In genomic region chr15:85351501-85351900, GRCh38 we compare ENCODE assay signal across 4 cellular contexts. TPM values are rescaled to one million over a fixed set of nuclear protein-coding genes. Genes with fewer than 3 reads are reported as not detected.
DNase-seq lines count a peak whose midpoint lies in the region; ATAC-seq and TF ChIP-seq lines count a peak whose summit lies in the region.
"Not testable (repeated sequence)": the region's sequence is repeated elsewhere in the genome, so short reads cannot be mapped to it uniquely, and the experiment has no call there.

No MANE protein-coding gene starts in this region.

- intact Hi-C loops in MCF 10A (cut with micrococcal nuclease); heart left ventricle (cut with DNase I); left ventricle myocardium inferior (cut with micrococcal nuclease): not testable (repeated sequence)

- not testable (repeated sequence) for H3K36me3 Mint-ChIP-seq in MCF 10A (ENCODE audit: insufficient read depth, unreplicated experiment)

- not testable (repeated sequence) for DNase-seq in RWPE2 (ENCODE audit: low spot score); MCF 10A (ENCODE audit: unreplicated experiment); heart left ventricle; left ventricle myocardium inferior

- not testable (repeated sequence) for ATAC-seq in RWPE2 (ENCODE audit: low read depth); heart left ventricle

- H3K27ac ChIP-seq in RWPE2 (ENCODE audit: poor library complexity, severe bottlenecking) = peak overlapping the region; percentile 20
- H3K27ac ChIP-seq in heart left ventricle = peak overlapping the region in 11 of 12 donors; percentile 25 to 94 (median 81)
- H3K27ac ChIP-seq in left ventricle myocardium inferior (replicated peaks) = peak overlapping the region; percentile 88

- peaks cover 24% of the 10 kb centered on the region for H3K4me1 Mint-ChIP-seq in MCF 10A (ENCODE audit: insufficient read depth, unreplicated experiment)

- H3K4me1 ChIP-seq in RWPE2 (ENCODE audit: insufficient read depth, poor library complexity, severe bottlenecking) = not testable (repeated sequence)
- H3K4me1 ChIP-seq in heart left ventricle (peaks cover 0 to 30% (median 15%) of the 10 kb centered on the region in 12 donors), left ventricle myocardium inferior (peaks cover 33% of the 10 kb centered on the region)

- H3K27me3 ChIP-seq in RWPE2 (ENCODE audit: insufficient read depth, poor library complexity, severe bottlenecking); heart left ventricle; left ventricle myocardium inferior (ENCODE audit: low read depth): not testable (repeated sequence)

- not testable (repeated sequence) for TF ChIP-seq POLR2A in heart left ventricle (IDR thresholded peaks at IDR 0.05)

- H3K27me3 Mint-ChIP-seq in MCF 10A (ENCODE audit: insufficient read depth, unreplicated experiment) = not testable (repeated sequence)

- not testable (repeated sequence) for H3K9me3 Mint-ChIP-seq in MCF 10A (ENCODE audit: unreplicated experiment)

- not testable (repeated sequence) for H3K4me3 ChIP-seq in RWPE2 (ENCODE audit: severe bottlenecking)
- H3K4me3 ChIP-seq in heart left ventricle (peak overlapping the region in 7 of 12 donors; percentile 28 to 57 (median 35)), left ventricle myocardium inferior (peak overlapping the region; percentile 54)

- H3K9me3 ChIP-seq in RWPE2 (ENCODE audit: severe bottlenecking); heart left ventricle; left ventricle myocardium inferior (replicated peaks): not testable (repeated sequence)

- H3K36me3 ChIP-seq in RWPE2 (ENCODE audit: low read depth); heart left ventricle; left ventricle myocardium inferior: not testable (repeated sequence)

- 62 to 85% (median 71%) methylated on average over 8 of the region's 8 CpGs for WGBS in heart left ventricle, 4 donors

- peak overlapping the region; percentile 9 for H3K27ac Mint-ChIP-seq in MCF 10A (ENCODE audit: low read depth, unreplicated experiment)

- POLR2A ChIA-PET in MCF 10A (lab: Yijun Ruan, JAX) = not testable (repeated sequence)

- BruUV-seq in MCF 10A (replicated peaks; lab: Mats Ljungman, UMichigan) = not testable (repeated sequence)

- CTCF ChIA-PET in MCF 10A (lab: Yijun Ruan, JAX) = not testable (repeated sequence)

- H3K4me3 Mint-ChIP-seq in MCF 10A (ENCODE audit: unreplicated experiment) = not testable (repeated sequence)

- not testable (repeated sequence) for TF ChIP-seq CTCF in RWPE2 (IDR thresholded peaks at IDR 0.05; ENCODE audit: poor library complexity, severe bottlenecking); MCF 10A (IDR thresholded peaks at IDR 0.05; ENCODE audit: unreplicated experiment); heart left ventricle (IDR thresholded peaks at IDR 0.05); left ventricle myocardium inferior (IDR thresholded peaks at IDR 0.05; ENCODE audit: borderline replicate concordance)

RNA-seq across cellular contexts. Expression of gene AKAP13, which starts 28.9 kb away (rescaled TPM):
- total RNA-seq in MCF 10A (2022) (65.7 and 92.9 TPM in 2 replicates), heart left ventricle (100 to 1,000 TPM; 259 to 598 (median 357) TPM), left ventricle myocardium inferior (331 TPM)
- 100 to 1,000 TPM; 124 to 169 TPM for polyA plus RNA-seq in heart left ventricle

Comparison
In these comparisons a context has a peak if more than half of its experiments do, and no peak if none do; other contexts are left out.
1. H3K27ac ChIP-seq: peak in every context shown above with its lines; median percentile 88 in left ventricle myocardium inferior; 81 in heart left ventricle; 20 in RWPE2.